ENCODE assay signal across 1 cellular context in the genomic region with DNA sequence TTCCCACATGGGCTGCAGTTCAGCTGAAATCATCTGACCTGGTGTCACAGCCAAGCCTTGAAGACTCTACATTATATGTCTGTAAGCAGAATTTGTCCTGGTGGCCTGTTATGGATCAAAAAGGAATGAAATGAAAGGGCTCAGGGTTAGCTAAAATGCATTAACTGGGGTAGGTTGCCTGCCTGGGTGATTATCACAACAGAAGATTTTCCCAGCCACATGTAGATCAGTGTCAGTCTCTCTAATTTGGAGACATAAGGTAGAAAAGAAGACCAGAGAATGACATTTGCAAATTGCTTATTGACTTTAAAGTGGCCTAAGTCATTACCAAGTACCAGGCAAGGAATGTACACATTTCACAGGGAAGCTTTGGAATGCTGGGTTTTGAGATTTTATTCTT.
TF ChIP-seq lines count a peak whose summit lies in the region.

No MANE protein-coding gene starts in this region.

TF ChIP-seq in H1, 55 proteins besides CTCF, POLR2A, EP300 and RAD21:
- TF ChIP-seq TCF12 (IDR thresholded peaks at IDR 0.05; ENCODE audit: low read depth, low read length) (no peak), GABPA (IDR thresholded peaks at IDR 0.05; ENCODE audit: borderline replicate concordance, insufficient read depth, low read length) (no peak), SP2 (IDR thresholded peaks at IDR 0.05; ENCODE audit: low read length) (no peak), NRF1 (IDR thresholded peaks at IDR 0.05; ENCODE audit: low read depth, low read length) (no peak), CREB1 (IDR thresholded peaks at IDR 0.05) (no peak), RBBP5 (IDR thresholded peaks at IDR 0.05; ENCODE audit: borderline replicate concordance, low read depth, low read length) (no peak), MAFK (IDR thresholded peaks at IDR 0.05; ENCODE audit: low read depth, low read length) (no peak), TAF1 (IDR thresholded peaks at IDR 0.05; ENCODE audit: low read depth, low read length) (no peak), SIX5 (IDR thresholded peaks at IDR 0.05; ENCODE audit: low read depth, low read length) (no peak), SAP30 (IDR thresholded peaks at IDR 0.05; ENCODE audit: insufficient read depth, insufficient replicate concordance, low read length) (no peak), YY1 (IDR thresholded peaks at IDR 0.05; ENCODE audit: low read depth, low read length) (no peak), CBX5 (IDR thresholded peaks at IDR 0.05; ENCODE audit: low read depth, low read length) (no peak)
- TF ChIP-seq, protein P1, sequence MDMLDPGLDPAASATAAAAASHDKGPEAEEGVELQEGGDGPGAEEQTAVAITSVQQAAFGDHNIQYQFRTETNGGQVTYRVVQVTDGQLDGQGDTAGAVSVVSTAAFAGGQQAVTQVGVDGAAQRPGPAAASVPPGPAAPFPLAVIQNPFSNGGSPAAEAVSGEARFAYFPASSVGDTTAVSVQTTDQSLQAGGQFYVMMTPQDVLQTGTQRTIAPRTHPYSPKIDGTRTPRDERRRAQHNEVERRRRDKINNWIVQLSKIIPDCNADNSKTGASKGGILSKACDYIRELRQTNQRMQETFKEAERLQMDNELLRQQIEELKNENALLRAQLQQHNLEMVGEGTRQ (IDR thresholded peaks at IDR 0.05; ENCODE audit: low read length), result no peak
- TF ChIP-seq, protein P2, sequence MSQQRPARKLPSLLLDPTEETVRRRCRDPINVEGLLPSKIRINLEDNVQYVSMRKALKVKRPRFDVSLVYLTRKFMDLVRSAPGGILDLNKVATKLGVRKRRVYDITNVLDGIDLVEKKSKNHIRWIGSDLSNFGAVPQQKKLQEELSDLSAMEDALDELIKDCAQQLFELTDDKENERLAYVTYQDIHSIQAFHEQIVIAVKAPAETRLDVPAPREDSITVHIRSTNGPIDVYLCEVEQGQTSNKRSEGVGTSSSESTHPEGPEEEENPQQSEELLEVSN (IDR thresholded peaks at IDR 0.05), result no peak
TF ChIP-seq in H1: peak in this region for 0.
